Comparison of ENCODE assay signal across 2 cellular contexts in genomic region chr4:172155838-172156345, GRCh38.
TF ChIP-seq lines count a peak whose summit lies in the region.

No MANE protein-coding gene starts in this region.

TF ChIP-seq in GM23338, 12 proteins besides CTCF, POLR2A, EP300 and RAD21:
- no peak for TF ChIP-seq ETS1 (IDR thresholded peaks at IDR 0.05)
- TF ChIP-seq ZNF331 (CRISPR knock-in tag; IDR thresholded peaks at IDR 0.05; ENCODE audit: low read depth), result no peak
- TF ChIP-seq JUNB (IDR thresholded peaks at IDR 0.05; ENCODE audit: unreplicated experiment), result no peak
- no peak for TF ChIP-seq STAT1 (IDR thresholded peaks at IDR 0.05; ENCODE audit: unreplicated experiment)
- TF ChIP-seq CREB1 (CRISPR knock-in tag; IDR thresholded peaks at IDR 0.05; ENCODE audit: low read depth), result no peak
- TF ChIP-seq EZH2 (IDR thresholded peaks at IDR 0.05; ENCODE audit: low read depth, unreplicated experiment), result no peak
- no peak for TF ChIP-seq POLR2AphosphoS5 (IDR thresholded peaks at IDR 0.05; ENCODE audit: low read depth)
- TF ChIP-seq REST (IDR thresholded peaks at IDR 0.05; ENCODE audit: unreplicated experiment), result no peak
- TF ChIP-seq NANOG (IDR thresholded peaks at IDR 0.05; ENCODE audit: borderline replicate concordance), result no peak
- no peak for TF ChIP-seq ZNF114 (CRISPR knock-in tag; IDR thresholded peaks at IDR 0.05)
- no peak for TF ChIP-seq EZH2phosphoT487 (IDR thresholded peaks at IDR 0.05; ENCODE audit: unreplicated experiment)
- no peak for TF ChIP-seq ZNF462 (CRISPR knock-in tag; IDR thresholded peaks at IDR 0.05)

TF ChIP-seq in H1, 55 proteins besides CTCF, POLR2A, EP300 and RAD21:
- no peak for TF ChIP-seq RNF2 (IDR thresholded peaks at IDR 0.05; ENCODE audit: borderline replicate concordance, low read depth, low read length, missing control alignments, poor library complexity, severe bottlenecking)
- no peak for TF ChIP-seq ATF3 (IDR thresholded peaks at IDR 0.05; ENCODE audit: insufficient read depth, low read depth, low read length)
- TF ChIP-seq MAFK (IDR thresholded peaks at IDR 0.05; ENCODE audit: low read depth, low read length), result no peak
- no peak for TF ChIP-seq CHD1 (IDR thresholded peaks at IDR 0.05; ENCODE audit: low read depth, low read length)
- TF ChIP-seq CBX8 (IDR thresholded peaks at IDR 0.05; ENCODE audit: borderline replicate concordance, low read depth, low read length), result no peak
- no peak for TF ChIP-seq TBP (IDR thresholded peaks at IDR 0.05; ENCODE audit: low read depth, low read length)
- no peak for TF ChIP-seq BRCA1 (IDR thresholded peaks at IDR 0.05; ENCODE audit: low read depth, low read length)
- TF ChIP-seq JUN (IDR thresholded peaks at IDR 0.05; ENCODE audit: low read depth, low read length), result no peak
- TF ChIP-seq NANOG (IDR thresholded peaks at IDR 0.05; ENCODE audit: insufficient read depth, low read depth, low read length, poor library complexity, severe bottlenecking), result no peak
- no peak for TF ChIP-seq ASH2L (IDR thresholded peaks at IDR 0.05; ENCODE audit: low read length)
- TF ChIP-seq POU5F1 (IDR thresholded peaks at IDR 0.05; ENCODE audit: low read depth, low read length), result no peak
- TF ChIP-seq CEBPB (IDR thresholded peaks at IDR 0.05; ENCODE audit: low read depth, low read length), result no peak
- no peak for TF ChIP-seq SIRT6 (IDR thresholded peaks at IDR 0.05; ENCODE audit: low read length)
- TF ChIP-seq FOSL1 (IDR thresholded peaks at IDR 0.05; ENCODE audit: insufficient read depth, low read depth, low read length), result no peak
- no peak for TF ChIP-seq CHD2 (IDR thresholded peaks at IDR 0.05; ENCODE audit: low read length)
- no peak for TF ChIP-seq RBBP5 (IDR thresholded peaks at IDR 0.05; ENCODE audit: borderline replicate concordance, low read depth, low read length)
- no peak for TF ChIP-seq CHD7 (IDR thresholded peaks at IDR 0.05; ENCODE audit: insufficient replicate concordance, low read length)
- no peak for TF ChIP-seq KDM5A (IDR thresholded peaks at IDR 0.05; ENCODE audit: low read length)
